ENCODE assay signal across 8 cellular contexts in the genomic region with DNA sequence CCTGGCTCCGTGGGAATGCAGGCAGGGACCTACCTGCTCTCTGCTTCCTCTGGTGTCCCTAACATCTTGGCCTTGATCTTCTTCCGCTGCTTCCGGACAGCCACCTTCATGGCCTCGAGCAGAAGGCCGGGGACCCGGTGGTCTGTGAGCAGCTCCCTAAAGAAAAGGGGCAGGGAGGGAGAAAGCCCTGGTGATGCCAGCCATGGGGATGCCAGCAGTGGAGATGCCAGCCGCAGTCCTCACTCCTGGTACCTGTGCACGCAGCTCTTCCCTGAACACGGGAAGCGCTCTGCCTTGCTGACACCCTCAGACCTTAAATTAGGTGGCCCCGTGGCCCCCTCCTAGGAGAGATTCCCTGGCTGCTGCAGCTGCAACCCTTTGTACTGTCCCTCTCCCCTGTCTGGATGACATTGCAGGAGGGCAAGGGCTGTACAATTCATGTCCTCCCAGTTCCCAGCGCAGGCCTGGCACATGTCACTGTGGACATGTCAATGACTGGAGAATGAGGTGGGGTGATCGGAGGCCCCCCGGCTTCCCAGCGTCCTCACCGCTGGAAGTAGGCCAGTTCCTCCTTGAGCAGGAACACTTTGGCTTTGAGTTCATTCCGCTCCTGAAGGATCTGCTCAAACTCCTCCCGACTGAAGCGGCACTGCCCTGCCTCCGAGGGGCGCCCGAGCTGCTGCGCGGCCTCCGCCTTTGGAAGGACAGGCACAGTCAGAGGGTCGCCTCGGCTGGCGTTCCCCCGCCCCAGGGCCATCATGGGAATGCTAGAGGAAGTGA. TPM values are rescaled to one million over a fixed set of nuclear protein-coding genes. Genes with fewer than 3 reads are reported as not detected.
DNase-seq lines count a peak whose midpoint lies in the region; ATAC-seq, FAIRE-seq and TF ChIP-seq lines count a peak whose summit lies in the region.

No MANE protein-coding gene starts in this region.

- peak overlapping the region; percentile 91 for H3K4me2 ChIP-seq in astrocyte (ENCODE audit: low read length)

- H3K4me1 ChIP-seq in CD4-positive, alpha-beta memory T cell (ENCODE audit: insufficient read depth, low read length) = peaks cover 28% of the 10 kb centered on the region
- H3K4me1 ChIP-seq in astrocyte (ENCODE audit: insufficient read depth, low read length) = peaks cover 34% of the 10 kb centered on the region
- H3K4me1 ChIP-seq in stomach = peaks cover 47 to 81% (median 69%) of the 10 kb centered on the region in 4 donors

- no peak for TF ChIP-seq EP300 in stomach (IDR thresholded peaks at IDR 0.05)

- peaks cover 7 to 24% (median 16%) of the 10 kb centered on the region in 4 donors for H3K4me1 Mint-ChIP-seq in CD4-positive, alpha-beta memory T cell
- peaks cover 15% of the 10 kb centered on the region for H3K4me1 Mint-ChIP-seq in astrocyte (ENCODE audit: low read depth, unreplicated experiment)

- H3K9ac ChIP-seq in astrocyte (ENCODE audit: low read length) = peak overlapping the region; percentile 45

- no peak for TF ChIP-seq POLR2A in stomach (IDR thresholded peaks at IDR 0.05)

- H3K36me3 ChIP-seq in CD4-positive, alpha-beta memory T cell (ENCODE audit: insufficient read depth, low read length) = peaks cover 24% of the 10 kb centered on the region
- H3K36me3 ChIP-seq in astrocyte (ENCODE audit: insufficient read depth, low read length) (peaks cover 24% of the 10 kb centered on the region), stomach (peaks cover 28 to 32% (median 29%) of the 10 kb centered on the region in 4 donors)

- POLR2A ChIA-PET in CD4-positive, alpha-beta memory T cell (lab: Charles Lee; ENCODE audit: partially characterized antibody) = interaction anchor here (0.5 to 3.5 kb wide), 10 partner anchors 19 to 612 kb away, joined by 3 to 36 read pairs (median 6); partner anchors contain the start of genes INPP5K, PRPF8 and SLC43A2

- peaks cover 9 to 24% of the 10 kb centered on the region in 2 donors for H3K36me3 Mint-ChIP-seq in CD4-positive, alpha-beta memory T cell
- peaks cover 4% of the 10 kb centered on the region for H3K36me3 Mint-ChIP-seq in astrocyte (ENCODE audit: low read depth, unreplicated experiment)

- CTCF ChIA-PET in CD4-positive, alpha-beta memory T cell (lab: Charles Lee; ENCODE audit: partially characterized antibody) = interaction anchor here (0.6 to 2.9 kb wide), 17 partner anchors 8 to 385 kb away, joined by 3 to 16 read pairs (median 4); no protein-coding TSS in a partner anchor

- TF ChIP-seq CTCF in astrocyte (IDR thresholded peaks at IDR 0.05; ENCODE audit: insufficient read depth, low read depth, low read length) (no peak), stomach (IDR thresholded peaks at IDR 0.05) (no peak)

- peak overlapping the region; percentile 42 for H3K27ac ChIP-seq in CD4-positive, alpha-beta memory T cell (ENCODE audit: low read depth, low read length)
- H3K27ac ChIP-seq in astrocyte (ENCODE audit: low read depth, low read length) = no peak overlapping the region
- H3K27ac ChIP-seq in stomach = peak overlapping the region; percentile 75 to 98 (median 96)

- H3K79me2 ChIP-seq in astrocyte (ENCODE audit: insufficient read depth, low read length) = no peaks in the 10 kb centered on the region

- peak overlapping the region; percentile 82 for H2AFZ ChIP-seq in astrocyte (ENCODE audit: low read depth, low read length)

- no peak for DNase-seq in CD4-positive, alpha-beta memory T cell
- no peak for DNase-seq in astrocyte (ENCODE audit: low read depth)
- DNase-seq in iPS-NIHi11 (ENCODE audit: low spot score) = peak; percentile 41
- peak; percentile 44 for DNase-seq in stomach
- DNase-seq in NCI-H2081 (lab: John Stamatoyannopoulos, UW) = no peak
- DNase-seq in pons (ENCODE audit: low spot score) = no peak

- H4K20me1 ChIP-seq in astrocyte (ENCODE audit: insufficient read depth, low read length) = peaks cover 24% of the 10 kb centered on the region

- peak overlapping the region in 2 of 7 donors; percentile 42 to 90 for H3K27ac Mint-ChIP-seq in CD4-positive, alpha-beta memory T cell
- no peak overlapping the region for H3K27ac Mint-ChIP-seq in astrocyte (ENCODE audit: unreplicated experiment)

- no peak for FAIRE-seq in astrocyte (lab: Jason Lieb, UNC)

- H3K9me3 Mint-ChIP-seq in CD4-positive, alpha-beta memory T cell = no peaks in the 10 kb centered on the region
- H3K9me3 Mint-ChIP-seq in astrocyte (ENCODE audit: unreplicated experiment) = no peaks in the 10 kb centered on the region

- no peaks in the 10 kb centered on the region for H3K27me3 Mint-ChIP-seq in CD4-positive, alpha-beta memory T cell
- H3K27me3 Mint-ChIP-seq in astrocyte (ENCODE audit: low read depth, unreplicated experiment) = no peaks in the 10 kb centered on the region

- intact Hi-C loops in CD4-positive, alpha-beta memory T cell (cut with micrococcal nuclease) = loop anchor here (2.0 to 10.0 kb wide), 6 partner anchors 34 to 617 kb away; partner anchors contain the start of genes OVCA2, PRPF8 and TRARG1
- intact Hi-C loops in stomach (cut with DNase I; ENCODE audit: low total_unique reads) = no loop called here

- 31 to 41% (median 40%) methylated on average over 22 to 29 of the region's 29 CpGs for WGBS in stomach, 5 donors

- H3K4me3 ChIP-seq in CD4-positive, alpha-beta memory T cell (ENCODE audit: low read length in 2 of 2) = peak overlapping the region in 1 of 2 donors; percentile 63
- H3K4me3 ChIP-seq in astrocyte (ENCODE audit: insufficient read depth, low read depth, low read length) (peak overlapping the region; percentile 53), stomach (peak overlapping the region; percentile 60 to 79 (median 64))

- no peaks in the 10 kb centered on the region for H3K27me3 ChIP-seq in CD4-positive, alpha-beta memory T cell (ENCODE audit: insufficient read depth, low read length)
- H3K27me3 ChIP-seq in astrocyte (ENCODE audit: insufficient read depth, low read length) (no peaks in the 10 kb centered on the region), stomach (no peaks in the 10 kb centered on the region)

- H3K9me3 ChIP-seq in CD4-positive, alpha-beta memory T cell (ENCODE audit: control insufficient read depth in 1 of 2, low read length in 2 of 2) = no peaks in the 10 kb centered on the region
- no peaks in the 10 kb centered on the region for H3K9me3 ChIP-seq in astrocyte (ENCODE audit: insufficient read depth, low read depth, low read length)
- no peaks in the 10 kb centered on the region for H3K9me3 ChIP-seq in stomach

- peak; percentile 1 for ATAC-seq in HG03280 (IDR thresholded peaks at IDR 0.05; ENCODE audit: unreplicated experiment)
- ATAC-seq in GM19035 (IDR thresholded peaks at IDR 0.05; ENCODE audit: unreplicated experiment) = no peak

- H3K4me3 Mint-ChIP-seq in CD4-positive, alpha-beta memory T cell = peak overlapping the region; percentile 33 to 73 (median 66)
- peak overlapping the region; percentile 45 for H3K4me3 Mint-ChIP-seq in astrocyte (ENCODE audit: unreplicated experiment)

RNA-seq across cellular contexts. Expression of gene RILP, which starts 1.7 kb away (rescaled TPM):
- total RNA-seq in CD4-positive, alpha-beta memory T cell = 1 to 10 TPM; 2.0 to 2.2 TPM
- polyA plus RNA-seq in CD4-positive, alpha-beta memory T cell = 1 to 10 TPM; 4.2 to 4.9 TPM
- total RNA-seq in astrocyte (7.5 and 7.8 TPM in 2 replicates), stomach (100 to 1,000 TPM in 1 of 5 donors, 10 to 100 TPM in 3, 1 to 10 TPM in 1; 8.6 to 284 (median 39.1) TPM)
- polyA plus RNA-seq in stomach = 10 to 100 TPM; 15.6 to 32.4 (median 19.2) TPM

RNA-seq across cellular contexts. Expression of gene SCARF1, which starts 2.5 kb away (rescaled TPM):
- 1 to 10 TPM; 1.6 TPM for total RNA-seq in CD4-positive, alpha-beta memory T cell
- polyA plus RNA-seq in CD4-positive, alpha-beta memory T cell = under 1 TPM in 1 of 2 donors, not detected in 1; 0.21 TPM
- total RNA-seq in astrocyte = 2.9 and 3.9 TPM in 2 replicates
- total RNA-seq in stomach = 100 to 1,000 TPM in 1 of 5 donors, 10 to 100 TPM in 2, 1 to 10 TPM in 2; 4.1 to 119 (median 53.1) TPM
- 1 to 10 TPM; 1.4 to 2.7 (median 2.0) TPM for polyA plus RNA-seq in stomach

RNA-seq across cellular contexts. Expression of gene SLC43A2, which starts 19.4 kb away (rescaled TPM):
- total RNA-seq in CD4-positive, alpha-beta memory T cell = 1 to 10 TPM; 1.9 to 3.3 TPM
- under 1 TPM; 0.56 to 0.70 TPM for polyA plus RNA-seq in CD4-positive, alpha-beta memory T cell
- total RNA-seq in astrocyte = 17.9 and 18.0 TPM in 2 replicates
- total RNA-seq in stomach = 10 to 100 TPM in 2 of 5 donors, 1 to 10 TPM in 2, under 1 TPM in 1; 0.29 to 15.8 (median 6.5) TPM
- polyA plus RNA-seq in stomach = 1 to 10 TPM; 1.8 to 5.9 (median 4.6) TPM

RNA-seq across cellular contexts. Expression of gene PRPF8, which starts 36.7 kb away (rescaled TPM):
- 100 to 1,000 TPM; 429 to 464 TPM for total RNA-seq in CD4-positive, alpha-beta memory T cell
- 100 to 1,000 TPM in 1 of 2 donors, 10 to 100 TPM in 1; 87.9 to 225 TPM for polyA plus RNA-seq in CD4-positive, alpha-beta memory T cell
- total RNA-seq in astrocyte (202 TPM in 2 replicates), stomach (100 to 1,000 TPM; 126 to 252 (median 201) TPM)
- polyA plus RNA-seq in stomach = 10 to 100 TPM; 33.6 to 83.4 (median 38.4) TPM

Comparison
In these comparisons a context has a peak if more than half of its experiments do, and no peak if none do; other contexts are left out.
1. DNase-seq: peak in iPS-NIHi11 (single experiment) and stomach (single experiment); none in CD4-positive, alpha-beta memory T cell (0 of 5), astrocyte (single experiment), NCI-H2081 (0 of 2) and pons (single experiment).